ENCODE assay signal across 8 cellular contexts in the genomic region with DNA sequence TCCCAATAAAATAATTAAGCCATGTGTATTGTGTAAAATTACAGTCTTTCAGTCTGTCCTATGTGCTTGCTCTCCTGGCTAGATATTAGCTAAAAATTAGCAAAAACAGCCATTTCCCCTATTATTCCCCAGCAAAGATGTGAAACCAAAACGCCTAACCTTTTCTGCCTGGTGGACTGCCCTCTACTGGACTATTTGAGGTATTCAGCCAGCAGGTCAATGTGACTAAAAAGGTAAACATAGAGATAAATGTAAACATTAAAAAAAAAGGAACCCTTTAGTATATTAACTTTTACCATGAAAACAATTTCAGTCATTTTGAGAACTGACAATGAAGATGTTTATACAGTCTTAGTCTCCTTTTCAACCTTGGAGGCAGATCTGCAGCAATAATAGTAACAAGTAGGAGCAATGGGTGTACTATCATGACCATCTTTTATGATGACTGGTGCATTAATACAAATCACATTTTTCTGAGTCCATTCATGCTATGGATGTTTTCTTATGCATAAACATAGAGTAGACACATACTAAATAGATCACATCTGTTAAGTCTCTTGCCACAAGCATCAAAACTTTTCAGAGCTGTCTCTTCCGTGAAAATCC. TPM values are rescaled to one million over a fixed set of nuclear protein-coding genes. Genes with fewer than 3 reads are reported as not detected.
A peak's percentile ranks its signal among the peaks of the same experiment; 100 is the strongest.
DNase-seq lines count a peak whose midpoint lies in the region; ATAC-seq, FAIRE-seq and TF ChIP-seq lines count a peak whose summit lies in the region.

No MANE protein-coding gene starts in this region.

- FAIRE-seq in HTR-8/SVneo (lab: Jason Lieb, UNC), result no peak

- DNase-seq in activated effector memory CD4-positive, alpha-beta T cell treated with anti-CD3 and anti-CD28 coated beads, Interleukin-2, amount 50 U/mL, for 16 hours, result peak; percentile 69
- DNase-seq in activated effector memory CD4-positive, alpha-beta T cell treated with Interleukin-2 at 50 U/mL for 16 hours, result no peak
- peak; percentile 49 for DNase-seq in GM20000 (ENCODE audit: low spot score)
- DNase-seq in HTR-8/SVneo (ENCODE audit: insufficient read length, low spot score), result peak; percentile 29
- DNase-seq in WTC11 (ENCODE audit: low spot score), result no peak
- DNase-seq in left ventricle myocardium superior, result no peak
- DNase-seq in stimulated activated CD8-positive, alpha-beta memory T cell treated with anti-CD3 and anti-CD28 coated beads, Interleukin-4, amount 100 ng/mL, for 24 hours (ENCODE audit: low read depth), result peak; percentile 7
- DNase-seq in DMS79 treated with DMSO at 0.1 percent for 48 hours (lab: John Stamatoyannopoulos, UW), result no peak

- H3K4me3 Mint-ChIP-seq in WTC11, result no peak overlapping the region

- intact Hi-C loops in left ventricle myocardium superior (cut with micrococcal nuclease), result no loop called here

- POLR2A ChIA-PET in WTC11 (lab: Charles Lee), result no interaction called here

- no peaks in the 10 kb centered on the region for H3K27me3 Mint-ChIP-seq in WTC11 (ENCODE audit: low read depth)

- peaks cover 7% of the 10 kb centered on the region for H3K9me3 Mint-ChIP-seq in WTC11

- peaks cover 34% of the 10 kb centered on the region for H3K36me3 Mint-ChIP-seq in WTC11

- H3K27ac Mint-ChIP-seq in WTC11, result no peak overlapping the region

- peak; percentile 83 for TF ChIP-seq CTCF in GM20000 (IDR thresholded peaks at IDR 0.05; ENCODE audit: extremely low read depth, missing control alignments)
- peak; percentile 69 for TF ChIP-seq CTCF in WTC11 (IDR thresholded peaks at IDR 0.05)

- CTCF ChIA-PET in WTC11 (lab: Charles Lee), result interaction anchor here (0.7 to 3.8 kb wide), 3 partner anchors 15 to 196 kb away, joined by 3 to 25 read pairs (median 5); partner anchors contain the start of genes CDO1 and LVRN

- no peaks in the 10 kb centered on the region for H3K4me1 Mint-ChIP-seq in WTC11

- ATAC-seq in WTC11 (peak; percentile 50; the same call in 1 of the 2 replicates), left ventricle myocardium superior (peak; percentile 50)

TF ChIP-seq in WTC11, 78 proteins besides CTCF, POLR2A, EP300 and RAD21:
- no peak for TF ChIP-seq SP1 (CRISPR knock-in tag; conservative IDR thresholded peaks at IDR 0.05)
- TF ChIP-seq ZBTB21 (CRISPR knock-in tag; IDR thresholded peaks at IDR 0.05; ENCODE audit: borderline replicate concordance), result no peak
- TF ChIP-seq KAT7 (CRISPR knock-in tag; IDR thresholded peaks at IDR 0.05; ENCODE audit: borderline replicate concordance), result no peak
- no peak for TF ChIP-seq TEAD1 (CRISPR knock-in tag; IDR thresholded peaks at IDR 0.05)
- TF ChIP-seq GABPB1 (CRISPR knock-in tag; IDR thresholded peaks at IDR 0.05), result no peak
- TF ChIP-seq ZNF138 (CRISPR knock-in tag; conservative IDR thresholded peaks at IDR 0.05), result no peak
- TF ChIP-seq EMX1 (CRISPR knock-in tag; IDR thresholded peaks at IDR 0.05), result no peak
- TF ChIP-seq, protein P1, sequence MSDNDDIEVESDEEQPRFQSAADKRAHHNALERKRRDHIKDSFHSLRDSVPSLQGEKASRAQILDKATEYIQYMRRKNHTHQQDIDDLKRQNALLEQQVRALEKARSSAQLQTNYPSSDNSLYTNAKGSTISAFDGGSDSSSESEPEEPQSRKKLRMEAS (CRISPR knock-in tag; IDR thresholded peaks at IDR 0.05), result no peak
- TF ChIP-seq, protein P2, sequence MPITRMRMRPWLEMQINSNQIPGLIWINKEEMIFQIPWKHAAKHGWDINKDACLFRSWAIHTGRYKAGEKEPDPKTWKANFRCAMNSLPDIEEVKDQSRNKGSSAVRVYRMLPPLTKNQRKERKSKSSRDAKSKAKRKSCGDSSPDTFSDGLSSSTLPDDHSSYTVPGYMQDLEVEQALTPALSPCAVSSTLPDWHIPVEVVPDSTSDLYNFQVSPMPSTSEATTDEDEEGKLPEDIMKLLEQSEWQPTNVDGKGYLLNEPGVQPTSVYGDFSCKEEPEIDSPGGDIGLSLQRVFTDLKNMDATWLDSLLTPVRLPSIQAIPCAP (CRISPR knock-in tag; IDR thresholded peaks at IDR 0.05), result no peak
- TF ChIP-seq ZNF416 (CRISPR knock-in tag; IDR thresholded peaks at IDR 0.05), result no peak
- TF ChIP-seq ATF3 (CRISPR knock-in tag; conservative IDR thresholded peaks at IDR 0.05), result no peak
- TF ChIP-seq ATF1 (CRISPR knock-in tag; IDR thresholded peaks at IDR 0.05), result no peak
TF ChIP-seq in WTC11: peak in this region for 0.

RNA-seq across cellular contexts. Expression of gene ATG12, which starts 10.1 kb away (rescaled TPM):
- total RNA-seq in WTC11 (2021) (38.3 to 40.1 TPM (median 39.9 TPM) in 3 replicates), left ventricle myocardium superior (23.6 TPM)

RNA-seq across cellular contexts. Expression of gene AP3S1, which starts 10.5 kb away (rescaled TPM):
- total RNA-seq in WTC11 (2021) (60.8 to 78.5 TPM (median 71.2 TPM) in 3 replicates), left ventricle myocardium superior (50.9 TPM)

RNA-seq across cellular contexts. Expression of gene CDO1, which starts 14.8 kb away (rescaled TPM):
- 13.2 to 22.7 TPM (median 20.0 TPM) in 3 replicates for total RNA-seq in WTC11 (2021)
- 5.4 TPM for total RNA-seq in left ventricle myocardium superior

Comparison
In these comparisons a context has a peak if more than half of its experiments do, and no peak if none do; other contexts are left out.
1. DNase-seq: peak in activated effector memory CD4-positive, alpha-beta T cell treated with anti-CD3 and anti-CD28 coated beads, Interleukin-2, amount 50 U/mL, for 16 hours (single experiment), GM20000 (single experiment), HTR-8/SVneo (single experiment) and stimulated activated CD8-positive, alpha-beta memory T cell treated with anti-CD3 and anti-CD28 coated beads, Interleukin-4, amount 100 ng/mL, for 24 hours (single experiment); none in activated effector memory CD4-positive, alpha-beta T cell treated with Interleukin-2 at 50 U/mL for 16 hours (single experiment), WTC11 (single experiment), left ventricle myocardium superior (single experiment) and DMS79 treated with DMSO at 0.1 percent for 48 hours (single experiment).